Comparison of ENCODE assay signal across 1 cellular context in the genomic region with DNA sequence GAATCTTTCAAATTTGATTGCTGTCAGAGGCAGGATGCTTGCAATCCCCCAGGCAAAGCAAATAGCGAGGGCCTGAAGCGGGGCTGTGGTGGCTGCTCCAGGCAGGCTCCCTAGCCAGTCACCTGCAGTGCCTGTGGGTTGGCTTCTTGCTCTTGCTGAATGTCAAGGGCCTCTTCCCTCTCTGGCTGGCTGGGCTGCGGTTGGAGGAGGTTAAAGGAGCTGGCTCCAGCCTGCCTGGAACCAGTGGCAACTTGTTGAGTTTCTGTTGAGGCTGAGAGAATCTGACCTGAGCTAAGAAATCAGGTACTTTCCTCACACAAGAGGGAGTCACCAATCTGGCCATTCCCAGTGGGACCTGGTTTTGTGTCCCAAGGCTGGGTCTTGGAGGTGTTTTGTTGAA.
TF ChIP-seq lines count a peak whose summit lies in the region.

No MANE protein-coding gene starts in this region.

TF ChIP-seq in GM23338, 12 proteins besides CTCF, POLR2A, EP300 and RAD21 (continued from another document):
- TF ChIP-seq, protein P1, sequence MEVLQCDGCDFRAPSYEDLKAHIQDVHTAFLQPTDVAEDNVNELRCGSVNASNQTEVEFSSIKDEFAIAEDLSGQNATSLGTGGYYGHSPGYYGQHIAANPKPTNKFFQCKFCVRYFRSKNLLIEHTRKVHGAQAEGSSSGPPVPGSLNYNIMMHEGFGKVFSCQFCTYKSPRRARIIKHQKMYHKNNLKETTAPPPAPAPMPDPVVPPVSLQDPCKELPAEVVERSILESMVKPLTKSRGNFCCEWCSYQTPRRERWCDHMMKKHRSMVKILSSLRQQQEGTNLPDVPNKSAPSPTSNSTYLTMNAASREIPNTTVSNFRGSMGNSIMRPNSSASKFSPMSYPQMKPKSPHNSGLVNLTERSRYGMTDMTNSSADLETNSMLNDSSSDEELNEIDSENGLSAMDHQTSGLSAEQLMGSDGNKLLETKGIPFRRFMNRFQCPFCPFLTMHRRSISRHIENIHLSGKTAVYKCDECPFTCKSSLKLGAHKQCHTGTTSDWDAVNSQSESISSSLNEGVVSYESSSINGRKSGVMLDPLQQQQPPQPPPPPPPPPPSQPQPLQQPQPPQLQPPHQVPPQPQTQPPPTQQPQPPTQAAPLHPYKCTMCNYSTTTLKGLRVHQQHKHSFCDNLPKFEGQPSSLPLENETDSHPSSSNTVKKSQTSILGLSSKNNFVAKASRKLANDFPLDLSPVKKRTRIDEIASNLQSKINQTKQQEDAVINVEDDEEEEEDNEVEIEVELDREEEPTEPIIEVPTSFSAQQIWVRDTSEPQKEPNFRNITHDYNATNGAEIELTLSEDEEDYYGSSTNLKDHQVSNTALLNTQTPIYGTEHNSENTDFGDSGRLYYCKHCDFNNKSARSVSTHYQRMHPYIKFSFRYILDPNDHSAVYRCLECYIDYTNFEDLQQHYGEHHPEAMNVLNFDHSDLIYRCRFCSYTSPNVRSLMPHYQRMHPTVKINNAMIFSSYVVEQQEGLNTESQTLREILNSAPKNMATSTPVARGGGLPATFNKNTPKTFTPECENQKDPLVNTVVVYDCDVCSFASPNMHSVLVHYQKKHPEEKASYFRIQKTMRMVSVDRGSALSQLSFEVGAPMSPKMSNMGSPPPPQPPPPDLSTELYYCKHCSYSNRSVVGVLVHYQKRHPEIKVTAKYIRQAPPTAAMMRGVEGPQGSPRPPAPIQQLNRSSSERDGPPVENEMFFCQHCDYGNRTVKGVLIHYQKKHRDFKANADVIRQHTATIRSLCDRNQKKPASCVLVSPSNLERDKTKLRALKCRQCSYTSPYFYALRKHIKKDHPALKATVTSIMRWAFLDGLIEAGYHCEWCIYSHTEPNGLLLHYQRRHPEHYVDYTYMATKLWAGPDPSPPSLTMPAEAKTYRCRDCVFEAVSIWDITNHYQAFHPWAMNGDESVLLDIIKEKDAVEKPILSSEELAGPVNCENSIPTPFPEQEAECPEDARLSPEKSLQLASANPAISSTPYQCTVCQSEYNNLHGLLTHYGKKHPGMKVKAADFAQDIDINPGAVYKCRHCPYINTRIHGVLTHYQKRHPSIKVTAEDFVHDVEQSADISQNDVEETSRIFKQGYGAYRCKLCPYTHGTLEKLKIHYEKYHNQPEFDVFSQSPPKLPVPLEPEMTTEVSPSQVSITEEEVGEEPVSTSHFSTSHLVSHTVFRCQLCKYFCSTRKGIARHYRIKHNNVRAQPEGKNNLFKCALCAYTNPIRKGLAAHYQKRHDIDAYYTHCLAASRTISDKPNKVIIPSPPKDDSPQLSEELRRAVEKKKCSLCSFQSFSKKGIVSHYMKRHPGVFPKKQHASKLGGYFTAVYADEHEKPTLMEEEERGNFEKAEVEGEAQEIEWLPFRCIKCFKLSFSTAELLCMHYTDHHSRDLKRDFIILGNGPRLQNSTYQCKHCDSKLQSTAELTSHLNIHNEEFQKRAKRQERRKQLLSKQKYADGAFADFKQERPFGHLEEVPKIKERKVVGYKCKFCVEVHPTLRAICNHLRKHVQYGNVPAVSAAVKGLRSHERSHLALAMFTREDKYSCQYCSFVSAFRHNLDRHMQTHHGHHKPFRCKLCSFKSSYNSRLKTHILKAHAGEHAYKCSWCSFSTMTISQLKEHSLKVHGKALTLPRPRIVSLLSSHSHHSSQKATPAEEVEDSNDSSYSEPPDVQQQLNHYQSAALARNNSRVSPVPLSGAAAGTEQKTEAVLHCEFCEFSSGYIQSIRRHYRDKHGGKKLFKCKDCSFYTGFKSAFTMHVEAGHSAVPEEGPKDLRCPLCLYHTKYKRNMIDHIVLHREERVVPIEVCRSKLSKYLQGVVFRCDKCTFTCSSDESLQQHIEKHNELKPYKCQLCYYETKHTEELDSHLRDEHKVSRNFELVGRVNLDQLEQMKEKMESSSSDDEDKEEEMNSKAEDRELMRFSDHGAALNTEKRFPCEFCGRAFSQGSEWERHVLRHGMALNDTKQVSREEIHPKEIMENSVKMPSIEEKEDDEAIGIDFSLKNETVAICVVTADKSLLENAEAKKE (CRISPR knock-in tag; IDR thresholded peaks at IDR 0.05), result no peak
- TF ChIP-seq, protein P2, sequence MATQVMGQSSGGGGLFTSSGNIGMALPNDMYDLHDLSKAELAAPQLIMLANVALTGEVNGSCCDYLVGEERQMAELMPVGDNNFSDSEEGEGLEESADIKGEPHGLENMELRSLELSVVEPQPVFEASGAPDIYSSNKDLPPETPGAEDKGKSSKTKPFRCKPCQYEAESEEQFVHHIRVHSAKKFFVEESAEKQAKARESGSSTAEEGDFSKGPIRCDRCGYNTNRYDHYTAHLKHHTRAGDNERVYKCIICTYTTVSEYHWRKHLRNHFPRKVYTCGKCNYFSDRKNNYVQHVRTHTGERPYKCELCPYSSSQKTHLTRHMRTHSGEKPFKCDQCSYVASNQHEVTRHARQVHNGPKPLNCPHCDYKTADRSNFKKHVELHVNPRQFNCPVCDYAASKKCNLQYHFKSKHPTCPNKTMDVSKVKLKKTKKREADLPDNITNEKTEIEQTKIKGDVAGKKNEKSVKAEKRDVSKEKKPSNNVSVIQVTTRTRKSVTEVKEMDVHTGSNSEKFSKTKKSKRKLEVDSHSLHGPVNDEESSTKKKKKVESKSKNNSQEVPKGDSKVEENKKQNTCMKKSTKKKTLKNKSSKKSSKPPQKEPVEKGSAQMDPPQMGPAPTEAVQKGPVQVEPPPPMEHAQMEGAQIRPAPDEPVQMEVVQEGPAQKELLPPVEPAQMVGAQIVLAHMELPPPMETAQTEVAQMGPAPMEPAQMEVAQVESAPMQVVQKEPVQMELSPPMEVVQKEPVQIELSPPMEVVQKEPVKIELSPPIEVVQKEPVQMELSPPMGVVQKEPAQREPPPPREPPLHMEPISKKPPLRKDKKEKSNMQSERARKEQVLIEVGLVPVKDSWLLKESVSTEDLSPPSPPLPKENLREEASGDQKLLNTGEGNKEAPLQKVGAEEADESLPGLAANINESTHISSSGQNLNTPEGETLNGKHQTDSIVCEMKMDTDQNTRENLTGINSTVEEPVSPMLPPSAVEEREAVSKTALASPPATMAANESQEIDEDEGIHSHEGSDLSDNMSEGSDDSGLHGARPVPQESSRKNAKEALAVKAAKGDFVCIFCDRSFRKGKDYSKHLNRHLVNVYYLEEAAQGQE (IDR thresholded peaks at IDR 0.05; ENCODE audit: unreplicated experiment), result no peak
- TF ChIP-seq STAT1 (IDR thresholded peaks at IDR 0.05; ENCODE audit: unreplicated experiment) (no peak), POLR2AphosphoS5 (IDR thresholded peaks at IDR 0.05; ENCODE audit: low read depth) (no peak), ZNF331 (CRISPR knock-in tag; IDR thresholded peaks at IDR 0.05; ENCODE audit: low read depth) (no peak), JUNB (IDR thresholded peaks at IDR 0.05; ENCODE audit: unreplicated experiment) (no peak)
